In genomic region chr9:21591221-21592062, GRCh38 we compare ENCODE assay signal across 8 cellular contexts.
DNase-seq lines count a peak whose midpoint lies in the region; ATAC-seq lines count a peak whose summit lies in the region.

No MANE protein-coding gene starts in this region.

- H3K4me1 Mint-ChIP-seq in effector memory CD8-positive, alpha-beta T cell (ENCODE audit: low read depth in 2 of 2), result peaks cover 5 to 11% of the 10 kb centered on the region in 2 donors

- ATAC-seq in HG03432 (IDR thresholded peaks at IDR 0.05; ENCODE audit: unreplicated experiment) (peak; percentile 99), aorta (ENCODE audit: low FRiP score) (peak; percentile 71), HG03045 (IDR thresholded peaks at IDR 0.05; ENCODE audit: unreplicated experiment) (no peak)
- ATAC-seq in effector memory CD8-positive, alpha-beta T cell (replicated peaks), result peak; percentile 62

- H3K27ac ChIP-seq in aorta (ENCODE audit: low read depth in 1 of 2, low read length in 2 of 2), result no peak overlapping the region

- no peaks in the 10 kb centered on the region for H3K9me3 ChIP-seq in aorta (ENCODE audit: control insufficient read depth, low read length)

- peak overlapping the region in 1 of 2 donors; percentile 4 for H3K27ac Mint-ChIP-seq in effector memory CD8-positive, alpha-beta T cell

- 49 to 51% methylated on average over 5 of the region's 5 CpGs for WGBS in aorta, 2 donors

- peaks cover 20 to 29% of the 10 kb centered on the region in 2 donors for H3K27me3 Mint-ChIP-seq in effector memory CD8-positive, alpha-beta T cell

- H3K4me3 Mint-ChIP-seq in effector memory CD8-positive, alpha-beta T cell, result no peak overlapping the region

- peaks cover 0 to 2% of the 10 kb centered on the region in 2 donors for H3K4me1 ChIP-seq in aorta (ENCODE audit: control insufficient read depth in 1 of 2, insufficient read depth in 2 of 2, low read length in 2 of 2)

- H3K4me3 ChIP-seq in aorta (ENCODE audit: low read length in 2 of 2), result no peak overlapping the region

- H3K9me3 Mint-ChIP-seq in effector memory CD8-positive, alpha-beta T cell, result no peaks in the 10 kb centered on the region

- H3K36me3 ChIP-seq in aorta (ENCODE audit: control insufficient read depth in 1 of 2, insufficient read depth in 2 of 2, low read length in 1 of 2), result no peaks in the 10 kb centered on the region

- H3K36me3 Mint-ChIP-seq in effector memory CD8-positive, alpha-beta T cell (ENCODE audit: insufficient read depth), result no peaks in the 10 kb centered on the region

- intact Hi-C loops in aorta (cut with DNase I), result no loop called here

- DNase-seq in GM04503 (ENCODE audit: low read depth), result peak; percentile 93
- peak; percentile 41 to 52 for DNase-seq in activated CD4-positive, alpha-beta T cell treated with anti-CD3 and anti-CD28 coated beads for 4 hours
- DNase-seq in effector memory CD8-positive, alpha-beta T cell, result no peak
- peak; percentile 28 for DNase-seq in occipital lobe (lab: John Stamatoyannopoulos, UW)
- peak; percentile 77 to 78 for DNase-seq in aorta
- DNase-seq in NCI-H774 (lab: John Stamatoyannopoulos, UW), result no peak

- H3K27me3 ChIP-seq in aorta (ENCODE audit: control insufficient read depth in 1 of 2, insufficient read depth in 2 of 2, low read length in 1 of 2), result no peaks in the 10 kb centered on the region

Comparison
In these comparisons a context has a peak if more than half of its experiments do, and no peak if none do; other contexts are left out.
1. DNase-seq: peak in GM04503 (single experiment), activated CD4-positive, alpha-beta T cell treated with anti-CD3 and anti-CD28 coated beads for 4 hours (2 of 2), occipital lobe (single experiment) and aorta (2 of 2); none in effector memory CD8-positive, alpha-beta T cell (0 of 3) and NCI-H774 (single experiment).